In genomic region chr13:43816401-43816889, GRCh38 we compare ENCODE assay signal across 2 cellular contexts.
TF ChIP-seq lines count a peak whose summit lies in the region.

No MANE protein-coding gene starts in this region.

TF ChIP-seq in SK-N-SH, 30 proteins besides CTCF, POLR2A, EP300 and RAD21 (continued from another document):
- TF ChIP-seq FOXJ3 (CRISPR knock-in tag; IDR thresholded peaks at IDR 0.05), result no peak
- TF ChIP-seq REST (IDR thresholded peaks at IDR 0.05; ENCODE audit: low read depth, low read length), result no peak
- TF ChIP-seq USF1 (IDR thresholded peaks at IDR 0.05; ENCODE audit: borderline replicate concordance, low read depth), result no peak
- TF ChIP-seq GATA2 (CRISPR knock-in tag; IDR thresholded peaks at IDR 0.05), result no peak

TF ChIP-seq in SK-N-SH treated with all-trans-retinoic acid at 6 μM for 48 hours, 23 proteins besides CTCF, POLR2A, EP300 and RAD21 (continued from another document):
- TF ChIP-seq, protein P1, sequence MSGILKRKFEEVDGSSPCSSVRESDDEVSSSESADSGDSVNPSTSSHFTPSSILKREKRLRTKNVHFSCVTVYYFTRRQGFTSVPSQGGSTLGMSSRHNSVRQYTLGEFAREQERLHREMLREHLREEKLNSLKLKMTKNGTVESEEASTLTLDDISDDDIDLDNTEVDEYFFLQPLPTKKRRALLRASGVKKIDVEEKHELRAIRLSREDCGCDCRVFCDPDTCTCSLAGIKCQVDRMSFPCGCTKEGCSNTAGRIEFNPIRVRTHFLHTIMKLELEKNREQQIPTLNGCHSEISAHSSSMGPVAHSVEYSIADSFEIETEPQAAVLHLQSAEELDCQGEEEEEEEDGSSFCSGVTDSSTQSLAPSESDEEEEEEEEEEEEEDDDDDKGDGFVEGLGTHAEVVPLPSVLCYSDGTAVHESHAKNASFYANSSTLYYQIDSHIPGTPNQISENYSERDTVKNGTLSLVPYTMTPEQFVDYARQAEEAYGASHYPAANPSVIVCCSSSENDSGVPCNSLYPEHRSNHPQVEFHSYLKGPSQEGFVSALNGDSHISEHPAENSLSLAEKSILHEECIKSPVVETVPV (CRISPR knock-in tag; IDR thresholded peaks at IDR 0.05), result no peak
- TF ChIP-seq, protein P2, sequence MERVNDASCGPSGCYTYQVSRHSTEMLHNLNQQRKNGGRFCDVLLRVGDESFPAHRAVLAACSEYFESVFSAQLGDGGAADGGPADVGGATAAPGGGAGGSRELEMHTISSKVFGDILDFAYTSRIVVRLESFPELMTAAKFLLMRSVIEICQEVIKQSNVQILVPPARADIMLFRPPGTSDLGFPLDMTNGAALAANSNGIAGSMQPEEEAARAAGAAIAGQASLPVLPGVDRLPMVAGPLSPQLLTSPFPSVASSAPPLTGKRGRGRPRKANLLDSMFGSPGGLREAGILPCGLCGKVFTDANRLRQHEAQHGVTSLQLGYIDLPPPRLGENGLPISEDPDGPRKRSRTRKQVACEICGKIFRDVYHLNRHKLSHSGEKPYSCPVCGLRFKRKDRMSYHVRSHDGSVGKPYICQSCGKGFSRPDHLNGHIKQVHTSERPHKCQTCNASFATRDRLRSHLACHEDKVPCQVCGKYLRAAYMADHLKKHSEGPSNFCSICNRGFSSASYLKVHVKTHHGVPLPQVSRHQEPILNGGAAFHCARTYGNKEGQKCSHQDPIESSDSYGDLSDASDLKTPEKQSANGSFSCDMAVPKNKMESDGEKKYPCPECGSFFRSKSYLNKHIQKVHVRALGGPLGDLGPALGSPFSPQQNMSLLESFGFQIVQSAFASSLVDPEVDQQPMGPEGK (CRISPR knock-in tag; IDR thresholded peaks at IDR 0.05; ENCODE audit: borderline replicate concordance), result no peak
- TF ChIP-seq ESRRG (CRISPR knock-in tag; IDR thresholded peaks at IDR 0.05) (no peak), OSR1 (CRISPR knock-in tag; IDR thresholded peaks at IDR 0.05) (no peak), CSDC2 (CRISPR knock-in tag; IDR thresholded peaks at IDR 0.05) (no peak), TSHZ2 (CRISPR knock-in tag; IDR thresholded peaks at IDR 0.05) (no peak), ZNF8 (CRISPR knock-in tag; IDR thresholded peaks at IDR 0.05) (no peak), BACH2 (CRISPR knock-in tag; IDR thresholded peaks at IDR 0.05; ENCODE audit: borderline replicate concordance) (no peak)
TF ChIP-seq in SK-N-SH treated with all-trans-retinoic acid at 6 μM for 48 hours: peak in this region for 0.
